In the genomic region with DNA sequence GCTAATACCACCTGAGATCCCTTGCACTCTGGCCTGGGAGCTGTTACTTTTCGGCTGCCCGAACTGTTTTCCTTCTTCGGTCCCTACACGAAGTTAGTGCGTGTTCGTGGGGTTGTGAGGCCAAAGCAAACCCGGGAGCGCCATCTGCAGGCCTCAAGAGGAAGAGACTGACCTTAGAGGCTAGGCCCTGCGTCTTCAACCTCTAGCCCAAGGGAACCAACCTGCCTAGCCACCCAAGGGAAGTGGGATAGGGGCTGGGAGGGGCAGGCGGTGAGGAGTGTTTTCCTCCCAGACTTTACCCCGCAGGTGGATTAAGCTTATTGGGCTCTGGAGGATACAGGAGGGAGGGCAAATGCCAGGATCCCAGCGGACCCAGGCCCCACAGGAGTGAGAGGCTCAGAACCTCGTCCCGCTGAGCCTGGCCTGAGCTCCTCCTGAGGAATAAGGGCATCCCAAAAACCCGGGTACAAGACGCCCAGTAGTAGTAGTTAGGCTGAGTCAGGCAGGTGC, we compare ENCODE assay signal across 9 cellular contexts. TPM values are rescaled to one million over a fixed set of nuclear protein-coding genes. Genes with fewer than 3 reads are reported as not detected.
DNase-seq lines count a peak whose midpoint lies in the region; ATAC-seq, FAIRE-seq and TF ChIP-seq lines count a peak whose summit lies in the region.
"Had no signal": no experiment of that assay in that cellular context is flagged by ENCODE, and none has a peak within 500 bp of the region (broad histone marks: within the 10 kb centered on the region; RNA-seq: fewer than 3 reads in every experiment).

No MANE protein-coding gene starts in this region.

- H3K9ac ChIP-seq in BLaER1 treated with 17β-estradiol and CSF1 and Interleukin-3, amounts not matched to agents 10 nM and 100 nM: no peak overlapping the region

- H3K36me3 ChIP-seq in BLaER1 treated with 17β-estradiol and CSF1 and Interleukin-3, amounts not matched to agents 10 nM and 100 nM: no peaks in the 10 kb centered on the region
- H3K36me3 ChIP-seq in osteoblast (ENCODE audit: insufficient read depth, low read length): no peaks in the 10 kb centered on the region
- H3K36me3 ChIP-seq: SJSA1 had no signal

- POLR2A ChIA-PET in activated CD8-positive, alpha-beta T cell treated with anti-CD3 and anti-CD28 coated beads, Interleukin-2, amount 10 ng/mL, durations not matched to agents 7 days and 5 days (lab: Charles Lee): interaction anchor here (1.1 kb wide), 2 partner anchors 181 to 188 kb away, joined by 3 read pairs; no protein-coding TSS in a partner anchor

- H3K9me3 Mint-ChIP-seq in activated CD8-positive, alpha-beta T cell treated with anti-CD3 and anti-CD28 coated beads, Interleukin-2, amount 10 ng/mL, durations not matched to agents 7 days and 5 days (ENCODE audit: insufficient read depth): no peaks in the 10 kb centered on the region

- no peak overlapping the region for H3K27ac Mint-ChIP-seq in activated CD8-positive, alpha-beta T cell treated with anti-CD3 and anti-CD28 coated beads, Interleukin-2, amount 10 ng/mL, durations not matched to agents 7 days and 5 days

- H3K4me3 ChIP-seq in BLaER1 treated with 17β-estradiol and CSF1 and Interleukin-3, amounts not matched to agents 10 nM and 100 nM: peak overlapping the region in 3 of 10 experiments; percentile 3 to 48 (median 16); a peak in 3 of 20 replicates
- no peak overlapping the region for H3K4me3 ChIP-seq in osteoblast (ENCODE audit: insufficient read depth, low read length)
- H3K4me3 ChIP-seq: SJSA1 had no signal

- peak overlapping the region; percentile 1 to 84 (median 43); a peak in 15 of 22 replicates for H3K4me2 ChIP-seq in BLaER1 treated with 17β-estradiol and CSF1 and Interleukin-3, amounts not matched to agents 10 nM and 100 nM
- no peak overlapping the region for H3K4me2 ChIP-seq in osteoblast (ENCODE audit: insufficient read depth, low read length)

- H3K9me3 ChIP-seq in BLaER1 treated with 17β-estradiol and CSF1 and Interleukin-3, amounts not matched to agents 10 nM and 100 nM (replicated peaks in 1 of 11): no peaks in the 10 kb centered on the region
- no peaks in the 10 kb centered on the region for H3K9me3 ChIP-seq in osteoblast (ENCODE audit: low read depth, low read length)
- H3K9me3 ChIP-seq: SJSA1 had no signal

- no peak overlapping the region for H2AFZ ChIP-seq in osteoblast (ENCODE audit: low read length)

- peaks cover 0 to 96% (median 90%) of the 10 kb centered on the region in 11 experiments; a peak in 19 of 22 replicates for H4K20me1 ChIP-seq in BLaER1 treated with 17β-estradiol and CSF1 and Interleukin-3, amounts not matched to agents 10 nM and 100 nM
- H4K20me1 ChIP-seq in osteoblast (ENCODE audit: insufficient read depth, low read length): peaks cover 6% of the 10 kb centered on the region

- H3K4me3 Mint-ChIP-seq in activated CD8-positive, alpha-beta T cell treated with anti-CD3 and anti-CD28 coated beads, Interleukin-2, amount 10 ng/mL, durations not matched to agents 7 days and 5 days: no peak overlapping the region

- TF ChIP-seq CTCF in osteoblast (IDR thresholded peaks at IDR 0.05; ENCODE audit: extremely low read depth, low read depth, low read length): peak; percentile 62

- peaks cover 26% of the 10 kb centered on the region for H3K4me1 Mint-ChIP-seq in activated CD8-positive, alpha-beta T cell treated with anti-CD3 and anti-CD28 coated beads, Interleukin-2, amount 10 ng/mL, durations not matched to agents 7 days and 5 days (ENCODE audit: low read depth)

- FAIRE-seq in GM18507 (lab: Jason Lieb, UNC): peak; percentile 61

- no peaks in the 10 kb centered on the region for H3K79me2 ChIP-seq in osteoblast (ENCODE audit: insufficient read depth, low read length)

- CTCF ChIA-PET in activated CD8-positive, alpha-beta T cell treated with anti-CD3 and anti-CD28 coated beads, Interleukin-2, amount 10 ng/mL, durations not matched to agents 7 days and 5 days (lab: Charles Lee): interaction anchor here (0.5 to 3.2 kb wide), 34 partner anchors 8 to 547 kb away, joined by 3 to 38 read pairs (median 3); no protein-coding TSS in a partner anchor

- H3K4me1 ChIP-seq in BLaER1 treated with 17β-estradiol and CSF1 and Interleukin-3, amounts not matched to agents 10 nM and 100 nM: peaks cover 0 to 45% (median 23%) of the 10 kb centered on the region in 10 experiments; a peak in 14 of 20 replicates
- no peaks in the 10 kb centered on the region for H3K4me1 ChIP-seq in osteoblast (ENCODE audit: insufficient read depth, low read length)
- H3K4me1 ChIP-seq: SJSA1 had no signal

- H3K36me3 Mint-ChIP-seq in activated CD8-positive, alpha-beta T cell treated with anti-CD3 and anti-CD28 coated beads, Interleukin-2, amount 10 ng/mL, durations not matched to agents 7 days and 5 days (ENCODE audit: low read depth): no peaks in the 10 kb centered on the region

- H3K27ac ChIP-seq in BLaER1 treated with 17β-estradiol and CSF1 and Interleukin-3, amounts not matched to agents 10 nM and 100 nM: no peak overlapping the region
- no peak overlapping the region for H3K27ac ChIP-seq in osteoblast (ENCODE audit: low read depth, low read length)
- H3K27ac ChIP-seq: SJSA1 had no signal

- DNase-seq in GM18507 (ENCODE audit: extremely low spot score, insufficient read length, low read depth) (peak; percentile 48), NCI-H748 (lab: John Stamatoyannopoulos, UW; ENCODE audit: unreplicated experiment) (peak; percentile 73), fibroblast of peridontal ligament (ENCODE audit: extremely low read depth) (peak; percentile 23), osteoblast (ENCODE audit: insufficient read length, low spot score, missing footprints) (peak; percentile 96), occipital lobe (lab: John Stamatoyannopoulos, UW) (no peak)
- peak; percentile 68 for DNase-seq in activated CD8-positive, alpha-beta T cell treated with anti-CD3 and anti-CD28 coated beads, Interleukin-2, amount 10 ng/mL, durations not matched to agents 7 days and 5 days

- peaks cover 83% of the 10 kb centered on the region for H3K27me3 Mint-ChIP-seq in activated CD8-positive, alpha-beta T cell treated with anti-CD3 and anti-CD28 coated beads, Interleukin-2, amount 10 ng/mL, durations not matched to agents 7 days and 5 days (ENCODE audit: low read depth)

- peaks cover 99 to 100% (median 100%) of the 10 kb centered on the region in 11 experiments for H3K27me3 ChIP-seq in BLaER1 treated with 17β-estradiol and CSF1 and Interleukin-3, amounts not matched to agents 10 nM and 100 nM
- H3K27me3 ChIP-seq in osteoblast (ENCODE audit: insufficient read depth, low read length): peaks cover 93% of the 10 kb centered on the region

- peak; percentile 66 for ATAC-seq in activated CD8-positive, alpha-beta T cell treated with anti-CD3 and anti-CD28 coated beads, Interleukin-2, amount 10 ng/mL, durations not matched to agents 7 days and 5 days
- ATAC-seq in HG02973 (IDR thresholded peaks at IDR 0.05; ENCODE audit: unreplicated experiment): no peak

RNA-seq across cellular contexts. Expression of a gene that starts 1.7 kb away (rescaled TPM):
- not detected for total RNA-seq in activated CD8-positive, alpha-beta T cell treated with anti-CD3 and anti-CD28 coated beads, Interleukin-2, amount 10 ng/mL, durations not matched to agents 7 days and 5 days
- not detected in 2 replicates for total RNA-seq in osteoblast
- not detected for total RNA-seq in occipital lobe
- total RNA-seq: SJSA1 had no signal
